In genomic region chr4:100317032-100317864, GRCh38 we compare ENCODE assay signal across 21 cellular contexts.
DNase-seq lines count a peak whose midpoint lies in the region; ATAC-seq and TF ChIP-seq lines count a peak whose summit lies in the region.
"Had no signal": no experiment of that assay in that cellular context is flagged by ENCODE, and none has a peak within 500 bp of the region (broad histone marks: within the 10 kb centered on the region; RNA-seq: fewer than 3 reads in every experiment).

No MANE protein-coding gene starts in this region.

- TF ChIP-seq CTCF in AG10803 (conservative IDR thresholded peaks at IDR 0.05; ENCODE audit: low read length) (no peak), fibroblast of lung (conservative IDR thresholded peaks at IDR 0.05 in 1 of 2, IDR thresholded peaks at IDR 0.05 in 1 of 2; ENCODE audit: low read depth in 1 of 2, low read length in 2 of 2) (no peak)

- no peaks in the 10 kb centered on the region for H3K36me3 Mint-ChIP-seq in activated CD4-positive, alpha-beta T cell treated with anti-CD3 and anti-CD28 coated beads for 36 hours (ENCODE audit: low read depth)
- no peaks in the 10 kb centered on the region for H3K36me3 Mint-ChIP-seq in activated naive CD8-positive, alpha-beta T cell treated with anti-CD3 and anti-CD28 coated beads, Interleukin-2, amount 50 U/mL, for 24 hours (ENCODE audit: low read depth)
- H3K36me3 Mint-ChIP-seq: CD8-positive, alpha-beta T cell; naive B cell had no signal

- peak; percentile 20 for DNase-seq in AG10803 (ENCODE audit: low read depth)
- DNase-seq in fibroblast of lung (ENCODE audit: low read depth in 2 of 2), result peak in 1 of 2 donors; percentile 20
- DNase-seq in SJCRH30, result no peak
- DNase-seq in activated CD4-positive, alpha-beta T cell treated with anti-CD3 and anti-CD28 coated beads for 36 hours, result no peak
- DNase-seq in NCI-H526 (lab: John Stamatoyannopoulos, UW), result no peak
- DNase-seq in activated naive CD8-positive, alpha-beta T cell treated with anti-CD3 and anti-CD28 coated beads, Interleukin-2, amount 50 U/mL, for 24 hours, result no peak
- DNase-seq: ACHN; activated CD4-positive, alpha-beta T cell treated with anti-CD3 and anti-CD28 coated beads, Interleukin-2, amount 10 ng/mL, durations not matched to agents 7 days and 5 days; activated naive CD4-positive, alpha-beta T cell; CD8-positive, alpha-beta T cell; effector CD4-positive, alpha-beta T cell; left lung; naive B cell; NCI-H1436; NCI-H2171 treated with DMSO at 0.1 percent for 48 hours; NCI-H82; pancreas; spleen; transverse colon had no signal

- H3K4me3 ChIP-seq in AG10803 (ENCODE audit: low read length), result no peak overlapping the region
- H3K4me3 ChIP-seq in fibroblast of lung (replicated peaks in 1 of 4; ENCODE audit: control extremely low read depth in 1 of 4, insufficient read depth in 1 of 4, low read depth in 3 of 4, low read length in 4 of 4), result peak overlapping the region in 1 of 4 experiments; percentile 10
- H3K4me3 ChIP-seq in rectal smooth muscle tissue (ENCODE audit: low read length), result peak overlapping the region; percentile 18
- no peak overlapping the region for H3K4me3 ChIP-seq in SJCRH30
- H3K4me3 ChIP-seq: left lung, pancreas, spleen, transverse colon had no signal

- no peaks in the 10 kb centered on the region for H3K36me3 ChIP-seq in fibroblast of lung (ENCODE audit: control insufficient read depth, insufficient read depth, low read length)
- no peaks in the 10 kb centered on the region for H3K36me3 ChIP-seq in rectal smooth muscle tissue (ENCODE audit: control insufficient read depth, insufficient read depth, low read length)
- H3K36me3 ChIP-seq in SJCRH30, result no peaks in the 10 kb centered on the region
- H3K36me3 ChIP-seq: left lung, pancreas, spleen, transverse colon had no signal

- H3K4me1 Mint-ChIP-seq in activated CD4-positive, alpha-beta T cell treated with anti-CD3 and anti-CD28 coated beads for 36 hours, result no peaks in the 10 kb centered on the region
- no peaks in the 10 kb centered on the region for H3K4me1 Mint-ChIP-seq in activated naive CD8-positive, alpha-beta T cell treated with anti-CD3 and anti-CD28 coated beads, Interleukin-2, amount 50 U/mL, for 24 hours
- H3K4me1 Mint-ChIP-seq: activated CD4-positive, alpha-beta T cell treated with anti-CD3 and anti-CD28 coated beads, Interleukin-2, amount 10 ng/mL, durations not matched to agents 7 days and 5 days; naive B cell had no signal

- H3K4me3 Mint-ChIP-seq in activated CD4-positive, alpha-beta T cell treated with anti-CD3 and anti-CD28 coated beads for 36 hours, result no peak overlapping the region
- H3K4me3 Mint-ChIP-seq in activated naive CD8-positive, alpha-beta T cell treated with anti-CD3 and anti-CD28 coated beads, Interleukin-2, amount 50 U/mL, for 24 hours, result no peak overlapping the region
- H3K4me3 Mint-ChIP-seq: activated CD4-positive, alpha-beta T cell treated with anti-CD3 and anti-CD28 coated beads, Interleukin-2, amount 10 ng/mL, durations not matched to agents 7 days and 5 days; CD8-positive, alpha-beta T cell; naive B cell had no signal

- H3K27me3 ChIP-seq in fibroblast of lung (ENCODE audit: control insufficient read depth, insufficient read depth, low read length) (no peaks in the 10 kb centered on the region), rectal smooth muscle tissue (ENCODE audit: control insufficient read depth, insufficient read depth, low read length) (no peaks in the 10 kb centered on the region), SJCRH30 (no peaks in the 10 kb centered on the region)
- H3K27me3 ChIP-seq: left lung, pancreas, spleen, transverse colon had no signal

- H3K9me3 ChIP-seq in fibroblast of lung (ENCODE audit: control insufficient read depth, insufficient read depth, low read depth, low read length) (no peaks in the 10 kb centered on the region), SJCRH30 (replicated peaks) (no peaks in the 10 kb centered on the region)
- H3K9me3 ChIP-seq: left lung, pancreas, spleen, transverse colon had no signal

- peak overlapping the region; percentile 38 for H2AFZ ChIP-seq in fibroblast of lung (ENCODE audit: low read length)

- POLR2A ChIA-PET in activated CD4-positive, alpha-beta T cell treated with anti-CD3 and anti-CD28 coated beads for 36 hours (lab: Charles Lee), result no interaction called here

- H3K4me2 ChIP-seq in fibroblast of lung (ENCODE audit: extremely low read depth, insufficient read depth, low read length), result peak overlapping the region; percentile 32

- H3K9me3 Mint-ChIP-seq in activated CD4-positive, alpha-beta T cell treated with anti-CD3 and anti-CD28 coated beads for 36 hours (ENCODE audit: low read depth), result no peaks in the 10 kb centered on the region
- H3K9me3 Mint-ChIP-seq in activated naive CD8-positive, alpha-beta T cell treated with anti-CD3 and anti-CD28 coated beads, Interleukin-2, amount 50 U/mL, for 24 hours, result peaks cover 3% of the 10 kb centered on the region
- H3K9me3 Mint-ChIP-seq: activated CD4-positive, alpha-beta T cell treated with anti-CD3 and anti-CD28 coated beads, Interleukin-2, amount 10 ng/mL, durations not matched to agents 7 days and 5 days had no signal

- H3K9ac ChIP-seq in fibroblast of lung (ENCODE audit: insufficient read depth, low read length) (no peak overlapping the region), rectal smooth muscle tissue (ENCODE audit: low read length) (no peak overlapping the region)

- CTCF ChIA-PET in activated CD4-positive, alpha-beta T cell treated with anti-CD3 and anti-CD28 coated beads for 36 hours (lab: Charles Lee), result interaction anchor here (0.8 kb wide), 1 partner anchor 39 kb away, joined by 3 read pairs; no protein-coding TSS in a partner anchor

- peak; percentile 87 for ATAC-seq in SK-N-SH treated with all-trans-retinoic acid at 6 μM for 48 hours
- no peak for ATAC-seq in activated CD4-positive, alpha-beta T cell treated with anti-CD3 and anti-CD28 coated beads for 36 hours
- ATAC-seq in activated naive CD8-positive, alpha-beta T cell treated with anti-CD3 and anti-CD28 coated beads, Interleukin-2, amount 50 U/mL, for 24 hours, result no peak
- ATAC-seq: CD8-positive, alpha-beta T cell; left lung; pancreas had no signal

- H3K27ac ChIP-seq in fibroblast of lung (ENCODE audit: insufficient read depth, low read length), result no peak overlapping the region
- no peak overlapping the region for H3K27ac ChIP-seq in rectal smooth muscle tissue (ENCODE audit: low read depth, low read length)
- no peak overlapping the region for H3K27ac ChIP-seq in SJCRH30
- H3K27ac ChIP-seq: left lung, pancreas, spleen, transverse colon had no signal

- peaks cover 4% of the 10 kb centered on the region for H3K27me3 Mint-ChIP-seq in activated CD4-positive, alpha-beta T cell treated with anti-CD3 and anti-CD28 coated beads for 36 hours
- H3K27me3 Mint-ChIP-seq in activated naive CD8-positive, alpha-beta T cell treated with anti-CD3 and anti-CD28 coated beads, Interleukin-2, amount 50 U/mL, for 24 hours, result peaks cover 4% of the 10 kb centered on the region

- no peaks in the 10 kb centered on the region for H4K20me1 ChIP-seq in fibroblast of lung (ENCODE audit: control insufficient read depth, extremely low read depth, insufficient read depth, low read length)

- H3K79me2 ChIP-seq in fibroblast of lung (ENCODE audit: control insufficient read depth, insufficient read depth, low read length), result no peaks in the 10 kb centered on the region

- no peak overlapping the region for H3K27ac Mint-ChIP-seq in activated CD4-positive, alpha-beta T cell treated with anti-CD3 and anti-CD28 coated beads for 36 hours
- no peak overlapping the region for H3K27ac Mint-ChIP-seq in activated naive CD8-positive, alpha-beta T cell treated with anti-CD3 and anti-CD28 coated beads, Interleukin-2, amount 50 U/mL, for 24 hours
- H3K27ac Mint-ChIP-seq: activated CD4-positive, alpha-beta T cell treated with anti-CD3 and anti-CD28 coated beads, Interleukin-2, amount 10 ng/mL, durations not matched to agents 7 days and 5 days; CD8-positive, alpha-beta T cell; naive B cell had no signal

- intact Hi-C loops in activated CD4-positive, alpha-beta T cell treated with anti-CD3 and anti-CD28 coated beads for 36 hours (cut with DNase I, micrococcal nuclease), result no loop called here

- H3K4me1 ChIP-seq in fibroblast of lung (ENCODE audit: control insufficient read depth, extremely low read depth, insufficient read depth, low read length) (peaks cover 4% of the 10 kb centered on the region), rectal smooth muscle tissue (ENCODE audit: control insufficient read depth, insufficient read depth, low read length) (no peaks in the 10 kb centered on the region), SJCRH30 (no peaks in the 10 kb centered on the region)
- H3K4me1 ChIP-seq: left lung, pancreas, spleen, transverse colon had no signal

TF ChIP-seq in SK-N-SH treated with all-trans-retinoic acid at 6 μM for 48 hours, 23 proteins besides CTCF, POLR2A, EP300 and RAD21 (continues in another document):
- TF ChIP-seq SNAI2 (CRISPR knock-in tag; IDR thresholded peaks at IDR 0.05), result no peak
- no peak for TF ChIP-seq RARB (CRISPR knock-in tag; IDR thresholded peaks at IDR 0.05)
- TF ChIP-seq ISL1 (CRISPR knock-in tag; IDR thresholded peaks at IDR 0.05), result no peak
- no peak for TF ChIP-seq POU6F1 (CRISPR knock-in tag; IDR thresholded peaks at IDR 0.05; ENCODE audit: borderline replicate concordance, low read depth)
- TF ChIP-seq OSR1 (CRISPR knock-in tag; IDR thresholded peaks at IDR 0.05), result no peak
- no peak for TF ChIP-seq ZFP3 (CRISPR knock-in tag; IDR thresholded peaks at IDR 0.05)
- TF ChIP-seq ZFP30 (CRISPR knock-in tag; IDR thresholded peaks at IDR 0.05), result no peak
- no peak for TF ChIP-seq ZNF70 (CRISPR knock-in tag; IDR thresholded peaks at IDR 0.05)
- no peak for TF ChIP-seq TOX (CRISPR knock-in tag; IDR thresholded peaks at IDR 0.05; ENCODE audit: borderline replicate concordance)
- no peak for TF ChIP-seq TCF4 (CRISPR knock-in tag; IDR thresholded peaks at IDR 0.05; ENCODE audit: borderline replicate concordance)
